14 cellular contexts compared by ENCODE assay signal in the genomic region with DNA sequence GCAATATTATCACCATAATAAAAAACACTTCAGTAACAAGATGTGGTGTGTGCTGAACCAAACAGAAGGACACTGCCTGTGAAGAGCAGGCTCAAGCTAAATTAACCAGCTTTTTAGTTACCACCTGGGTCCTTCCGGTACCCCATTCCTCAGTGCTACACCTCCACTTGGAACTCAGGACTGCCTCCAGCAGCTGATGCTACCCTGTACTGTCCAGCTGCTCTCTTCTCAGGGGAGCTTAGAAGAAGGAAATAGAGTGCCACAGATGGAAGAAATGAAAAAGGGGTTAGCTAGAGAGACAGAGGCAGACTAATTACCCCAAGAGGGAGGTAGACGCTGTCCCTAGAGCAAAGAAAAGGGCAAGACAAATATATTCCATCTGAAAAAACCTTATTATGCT. TPM values are rescaled to one million over a fixed set of nuclear protein-coding genes. Genes with fewer than 3 reads are reported as not detected.
A peak's percentile ranks its signal among the peaks of the same experiment; 100 is the strongest.
DNase-seq lines count a peak whose midpoint lies in the region; ATAC-seq and TF ChIP-seq lines count a peak whose summit lies in the region.
"Had no signal": no experiment of that assay in that cellular context is flagged by ENCODE, and none has a peak within 500 bp of the region (broad histone marks: within the 10 kb centered on the region; RNA-seq: fewer than 3 reads in every experiment).

No MANE protein-coding gene starts in this region.

- TF ChIP-seq CTCF in Calu3 (IDR thresholded peaks at IDR 0.05; ENCODE audit: unreplicated experiment) (no peak), KMS-11 (conservative IDR thresholded peaks at IDR 0.05; ENCODE audit: low read depth, low read length) (no peak), osteocyte (IDR thresholded peaks at IDR 0.05) (no peak), vagina (IDR thresholded peaks at IDR 0.05) (no peak)

- peaks cover 36% of the 10 kb centered on the region for H3K36me3 Mint-ChIP-seq in Calu3 (ENCODE audit: insufficient read depth, unreplicated experiment)
- H3K36me3 Mint-ChIP-seq in effector memory CD8-positive, alpha-beta T cell (ENCODE audit: insufficient read depth): peaks cover 77% of the 10 kb centered on the region
- H3K36me3 Mint-ChIP-seq in osteocyte (ENCODE audit: unreplicated experiment): peaks cover 24% of the 10 kb centered on the region

- peaks cover 99% of the 10 kb centered on the region for H3K79me2 ChIP-seq in KMS-11 (ENCODE audit: insufficient read depth, low read depth)

- H3K27me3 Mint-ChIP-seq in Calu3 (ENCODE audit: unreplicated experiment) (no peaks in the 10 kb centered on the region), osteocyte (ENCODE audit: unreplicated experiment) (no peaks in the 10 kb centered on the region)
- no peaks in the 10 kb centered on the region for H3K27me3 Mint-ChIP-seq in effector memory CD8-positive, alpha-beta T cell

- H3K9me3 ChIP-seq in vagina: no peaks in the 10 kb centered on the region
- H3K9me3 ChIP-seq: breast epithelium had no signal

- TF ChIP-seq POLR2A in vagina (IDR thresholded peaks at IDR 0.05): no peak

- peak overlapping the region; percentile 24 for H3K4me3 Mint-ChIP-seq in Calu3 (ENCODE audit: low read depth, unreplicated experiment)
- peak overlapping the region; percentile 28 to 47 for H3K4me3 Mint-ChIP-seq in effector memory CD8-positive, alpha-beta T cell
- H3K4me3 Mint-ChIP-seq in osteocyte (ENCODE audit: unreplicated experiment): no peak overlapping the region

- no peak overlapping the region for H2AFZ ChIP-seq in KMS-11 (ENCODE audit: low read depth)

- H3K27ac ChIP-seq in KMS-11: peak overlapping the region; percentile 12; the same call in 1 of the 2 replicates
- H3K27ac ChIP-seq in vagina: no peak overlapping the region
- H3K27ac ChIP-seq: breast epithelium had no signal

- no peak for DNase-seq in Calu3
- no peak for DNase-seq in effector memory CD8-positive, alpha-beta T cell
- DNase-seq in osteocyte (ENCODE audit: extremely low spot score, unreplicated experiment): no peak
- no peak for DNase-seq in sciatic nerve (ENCODE audit: low spot score)
- no peak for DNase-seq in COR-L47 (lab: John Stamatoyannopoulos, UW)
- DNase-seq in vagina (ENCODE audit: extremely low spot score in 2 of 2): no peak
- DNase-seq: effector CD8-positive, alpha-beta T cell; left ventricle myocardium superior; NCI-H1105; NCI-H446; stimulated activated naive CD8-positive, alpha-beta T cell treated with anti-CD3 and anti-CD28 coated beads, Interleukin-15, Interleukin-2, amounts not matched to agents 100 U/mL and 50 U/mL, for 24 hours had no signal

- H4K20me1 ChIP-seq in KMS-11 (ENCODE audit: insufficient read depth): peaks cover 42% of the 10 kb centered on the region

- no peak for ATAC-seq in effector memory CD8-positive, alpha-beta T cell (replicated peaks)
- ATAC-seq in sciatic nerve: no peak
- ATAC-seq: K562; left ventricle myocardium superior; stimulated activated naive CD8-positive, alpha-beta T cell treated with anti-CD3 and anti-CD28 coated beads, Interleukin-15, Interleukin-2, amounts not matched to agents 100 U/mL and 50 U/mL, for 24 hours had no signal

- no peaks in the 10 kb centered on the region for H3K27me3 ChIP-seq in KMS-11 (ENCODE audit: insufficient read depth, low read depth)
- no peaks in the 10 kb centered on the region for H3K27me3 ChIP-seq in vagina
- H3K27me3 ChIP-seq: breast epithelium had no signal

- CTCF ChIA-PET in Calu3 (lab: Charles Lee): no interaction called here

- H3K36me3 ChIP-seq in KMS-11 (ENCODE audit: insufficient read depth) (peaks cover 13% of the 10 kb centered on the region; the same call in 1 of the 2 replicates), vagina (peaks cover 0 to 14% of the 10 kb centered on the region in 2 donors)
- H3K36me3 ChIP-seq: breast epithelium had no signal

- H3K9ac ChIP-seq in KMS-11: no peak overlapping the region

- H3K4me2 ChIP-seq in KMS-11: no peak overlapping the region

- intact Hi-C loops in Calu3 (cut with micrococcal nuclease; ENCODE audit: unreplicated experiment) (no loop called here), sciatic nerve (cut with DNase I) (no loop called here), vagina (cut with DNase I) (no loop called here)

- H3K4me1 ChIP-seq in KMS-11 (ENCODE audit: low read depth, poor library complexity, severe bottlenecking): peaks cover 48% of the 10 kb centered on the region
- peaks cover 81% of the 10 kb centered on the region for H3K4me1 ChIP-seq in vagina

- H3K27ac Mint-ChIP-seq in Calu3 (ENCODE audit: unreplicated experiment) (no peak overlapping the region), osteocyte (ENCODE audit: unreplicated experiment) (peak overlapping the region; percentile 63)
- peak overlapping the region; percentile 27 to 59 for H3K27ac Mint-ChIP-seq in effector memory CD8-positive, alpha-beta T cell

- H3K9me3 Mint-ChIP-seq in Calu3 (ENCODE audit: low read depth, unreplicated experiment) (no peaks in the 10 kb centered on the region), osteocyte (ENCODE audit: unreplicated experiment) (no peaks in the 10 kb centered on the region)
- H3K9me3 Mint-ChIP-seq in effector memory CD8-positive, alpha-beta T cell: no peaks in the 10 kb centered on the region

- H3K4me3 ChIP-seq in KMS-11 (IDR thresholded peaks at IDR 0.05; ENCODE audit: insufficient read depth, low read depth, low read length) (no peak overlapping the region), vagina (no peak overlapping the region)
- H3K4me3 ChIP-seq: breast epithelium, K562 had no signal

- peaks cover 30% of the 10 kb centered on the region for H3K4me1 Mint-ChIP-seq in Calu3 (ENCODE audit: low read depth, unreplicated experiment)
- peaks cover 41 to 62% of the 10 kb centered on the region in 2 donors for H3K4me1 Mint-ChIP-seq in effector memory CD8-positive, alpha-beta T cell (ENCODE audit: low read depth in 2 of 2)
- H3K4me1 Mint-ChIP-seq in osteocyte (ENCODE audit: unreplicated experiment): peaks cover 58% of the 10 kb centered on the region

- BruUV-seq in Calu3 (replicated peaks; lab: Mats Ljungman, UMichigan): no TSS peak

RNA-seq across cellular contexts. Expression of a gene that starts 5.7 kb away (rescaled TPM):
- 42.0 and 50.2 TPM in 2 replicates for total RNA-seq in Calu3 (2022)
- 69.7 and 78.7 TPM in 2 replicates for total RNA-seq in osteocyte
- total RNA-seq in sciatic nerve: 76.7 TPM
- total RNA-seq in vagina: 59.9 TPM
